Comparison of ENCODE assay signal across 19 cellular contexts in the genomic region with DNA sequence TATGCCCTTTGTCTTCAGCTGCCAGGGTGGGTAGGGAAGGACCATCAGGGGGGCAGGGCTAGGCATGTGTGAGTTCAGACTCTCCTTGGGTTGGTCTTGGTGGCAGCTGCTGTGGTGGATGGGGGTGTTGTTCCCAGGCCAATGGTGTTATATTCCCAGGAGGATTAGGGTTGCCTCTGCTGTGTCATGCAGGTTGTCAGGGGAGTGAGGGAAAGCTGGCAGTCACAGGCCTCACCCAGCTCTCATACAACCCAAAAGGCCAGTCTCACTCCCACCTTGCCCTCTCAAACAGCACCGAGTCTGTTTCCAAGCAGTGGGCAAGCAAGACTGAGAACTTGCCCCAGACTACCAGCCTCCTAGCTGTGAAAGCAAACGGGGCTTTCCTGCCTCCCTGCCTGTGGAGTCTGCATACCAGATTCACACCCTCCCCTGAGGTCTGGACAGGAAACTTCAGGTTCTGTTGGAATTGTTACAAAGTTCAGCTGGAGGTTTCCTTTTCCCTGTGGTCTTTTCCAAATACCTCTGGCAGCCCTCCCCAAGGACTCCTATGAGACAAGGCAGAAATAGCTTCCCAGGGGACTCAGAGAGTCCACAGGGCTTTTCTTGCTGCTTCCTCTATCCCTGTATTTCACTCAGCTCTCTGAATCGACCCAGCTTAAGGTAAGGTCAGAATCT. TPM values are rescaled to one million over a fixed set of nuclear protein-coding genes. Genes with fewer than 3 reads are reported as not detected.
DNase-seq lines count a peak whose midpoint lies in the region; ATAC-seq, FAIRE-seq and TF ChIP-seq lines count a peak whose summit lies in the region.
"Had no signal": no experiment of that assay in that cellular context is flagged by ENCODE, and none has a peak within 500 bp of the region (broad histone marks: within the 10 kb centered on the region; RNA-seq: fewer than 3 reads in every experiment).

No MANE protein-coding gene starts in this region.

- H3K36me3 ChIP-seq in breast epithelium (no peaks in the 10 kb centered on the region), astrocyte (ENCODE audit: insufficient read depth, low read length) (no peaks in the 10 kb centered on the region), keratinocyte (ENCODE audit: control insufficient read depth in 2 of 2, extremely low read depth in 1 of 2, insufficient read depth in 2 of 2, low read length in 2 of 2) (no peaks in the 10 kb centered on the region)
- H3K36me3 ChIP-seq: ovary, upper lobe of right lung had no signal

- H3K4me2 ChIP-seq in astrocyte (ENCODE audit: low read length), result no peak overlapping the region
- H3K4me2 ChIP-seq in keratinocyte (ENCODE audit: control insufficient read depth, extremely low read depth, insufficient read depth, low read depth, low read length), result peak overlapping the region; percentile 56
- H3K4me2 ChIP-seq: hepatocyte had no signal

- H3K4me3 ChIP-seq in breast epithelium, result no peak overlapping the region
- H3K4me3 ChIP-seq in astrocyte (ENCODE audit: insufficient read depth, low read depth, low read length), result no peak overlapping the region
- no peak overlapping the region for H3K4me3 ChIP-seq in keratinocyte (ENCODE audit: control insufficient read depth in 2 of 3, extremely low read depth in 1 of 3, insufficient read depth in 2 of 3, low read depth in 1 of 3, low read length in 3 of 3)
- H3K4me3 ChIP-seq: body of pancreas, hepatocyte, ovary, upper lobe of right lung had no signal

- FAIRE-seq in astrocyte (lab: Jason Lieb, UNC) (no peak), keratinocyte (lab: Jason Lieb, UNC) (peak; percentile 81)

- H3K9me3 ChIP-seq in breast epithelium (no peaks in the 10 kb centered on the region), astrocyte (ENCODE audit: insufficient read depth, low read depth, low read length) (no peaks in the 10 kb centered on the region), keratinocyte (ENCODE audit: control insufficient read depth, low read depth, low read length) (no peaks in the 10 kb centered on the region)
- H3K9me3 ChIP-seq: body of pancreas, ovary, upper lobe of right lung had no signal

- TF ChIP-seq POLR2A in breast epithelium (IDR thresholded peaks at IDR 0.05), result no peak

- H2AFZ ChIP-seq in astrocyte (ENCODE audit: low read depth, low read length) (no peak overlapping the region), keratinocyte (ENCODE audit: control insufficient read depth, low read length) (peak overlapping the region; percentile 94)
- H2AFZ ChIP-seq: hepatocyte had no signal

- H3K27ac Mint-ChIP-seq in MCF 10A (ENCODE audit: low read depth, unreplicated experiment) (peak overlapping the region; percentile 33), astrocyte (ENCODE audit: unreplicated experiment) (peak overlapping the region; percentile 47)
- H3K27ac Mint-ChIP-seq: memory B cell had no signal

- dilution Hi-C loops in keratinocyte (cut with MboI; ENCODE audit: extremely low pct_ligation_motif_present, low sequenced_read_pairs), result no loop called here

- POLR2A ChIA-PET in MCF 10A (lab: Yijun Ruan, JAX), result interaction anchor here (0.6 to 1.3 kb wide), 3 partner anchors 40 to 97 kb away, joined by 3 to 6 read pairs (median 3); no protein-coding TSS in a partner anchor

- peak overlapping the region in 1 of 2 donors; percentile 2 for H3K27ac ChIP-seq in breast epithelium
- no peak overlapping the region for H3K27ac ChIP-seq in astrocyte (ENCODE audit: low read depth, low read length)
- H3K27ac ChIP-seq in keratinocyte (ENCODE audit: control insufficient read depth, insufficient read depth, low read length), result peak overlapping the region; percentile 52
- H3K27ac ChIP-seq: body of pancreas, hepatocyte, ovary, upper lobe of right lung had no signal

- CTCF ChIA-PET in MCF 10A (lab: Yijun Ruan, JAX), result interaction anchor here (0.6 to 2.2 kb wide), 6 partner anchors 16 to 75 kb away, joined by 3 to 13 read pairs (median 4); no protein-coding TSS in a partner anchor

- H3K36me3 Mint-ChIP-seq in MCF 10A (ENCODE audit: insufficient read depth, unreplicated experiment) (no peaks in the 10 kb centered on the region), astrocyte (ENCODE audit: low read depth, unreplicated experiment) (no peaks in the 10 kb centered on the region)
- H3K36me3 Mint-ChIP-seq: memory B cell had no signal

- H3K4me1 ChIP-seq in breast epithelium (no peaks in the 10 kb centered on the region), astrocyte (ENCODE audit: insufficient read depth, low read length) (no peaks in the 10 kb centered on the region), keratinocyte (ENCODE audit: control insufficient read depth, extremely low read depth, insufficient read depth, low read length) (peaks cover 20% of the 10 kb centered on the region)
- H3K4me1 ChIP-seq: body of pancreas, upper lobe of right lung had no signal

- H3K27me3 ChIP-seq in breast epithelium (no peaks in the 10 kb centered on the region), astrocyte (ENCODE audit: insufficient read depth, low read length) (no peaks in the 10 kb centered on the region), keratinocyte (ENCODE audit: control insufficient read depth, extremely low read depth, insufficient read depth, low read length) (no peaks in the 10 kb centered on the region)
- H3K27me3 ChIP-seq: body of pancreas, hepatocyte, ovary, upper lobe of right lung had no signal

- H3K79me2 ChIP-seq in astrocyte (ENCODE audit: insufficient read depth, low read length) (no peaks in the 10 kb centered on the region), keratinocyte (ENCODE audit: control insufficient read depth, insufficient read depth, low read length) (no peaks in the 10 kb centered on the region)
- H3K79me2 ChIP-seq: hepatocyte had no signal

- ATAC-seq in esophagus mucosa, result no peak
- ATAC-seq in HG03139 (IDR thresholded peaks at IDR 0.05; ENCODE audit: unreplicated experiment), result no peak
- ATAC-seq: body of pancreas, upper lobe of right lung had no signal

- no peak for TF ChIP-seq CTCF in MCF 10A (IDR thresholded peaks at IDR 0.05; ENCODE audit: unreplicated experiment)
- TF ChIP-seq CTCF in breast epithelium (IDR thresholded peaks at IDR 0.05), result no peak
- TF ChIP-seq CTCF in astrocyte (IDR thresholded peaks at IDR 0.05; ENCODE audit: insufficient read depth, low read depth, low read length), result no peak
- no peak for TF ChIP-seq CTCF in keratinocyte (optimal IDR thresholded peaks at IDR 0.05 in 1 of 3, IDR thresholded peaks at IDR 0.05 in 1 of 3, conservative IDR thresholded peaks at IDR 0.05 in 1 of 3; ENCODE audit: extremely low read depth in 1 of 3, insufficient read depth in 2 of 3, low read length in 3 of 3)

- peak; percentile 73 for DNase-seq in MCF 10A (ENCODE audit: unreplicated experiment)
- no peak for DNase-seq in breast epithelium (ENCODE audit: low spot score in 2 of 2)
- peak; percentile 15 for DNase-seq in astrocyte (ENCODE audit: low read depth)
- no peak for DNase-seq in keratinocyte (ENCODE audit: low read depth, low spot score)
- no peak for DNase-seq in stimulated activated CD4-positive, alpha-beta T cell treated with anti-CD3 and anti-CD28 coated beads, Interleukin-2, amount 100 ng/mL, for 48 hours
- no peak for DNase-seq in AG08396 (ENCODE audit: low spot score)
- DNase-seq: activated CD4-positive, alpha-beta T cell treated with anti-CD3 and anti-CD28 coated beads for 1 hour; activated T-cell treated with anti-CD3 and anti-CD28 coated beads, Interleukin-2, amount 50 U/mL, for 48 hours; body of pancreas; DMS 273 treated with DMSO at 0.1 percent for 48 hours; GOT3; NCI-H146; ovary; SW 1271; upper lobe of right lung had no signal

- H3K4me1 Mint-ChIP-seq in MCF 10A (ENCODE audit: insufficient read depth, unreplicated experiment) (peaks cover 14% of the 10 kb centered on the region), astrocyte (ENCODE audit: low read depth, unreplicated experiment) (peaks cover 13% of the 10 kb centered on the region)
- H3K4me1 Mint-ChIP-seq: memory B cell had no signal

- intact Hi-C loops in MCF 10A (cut with micrococcal nuclease) (no loop called here), breast epithelium (cut with DNase I; ENCODE audit: low total_unique reads) (no loop called here)

- H3K27me3 Mint-ChIP-seq in MCF 10A (ENCODE audit: insufficient read depth, unreplicated experiment) (no peaks in the 10 kb centered on the region), astrocyte (ENCODE audit: low read depth, unreplicated experiment) (peaks cover 3% of the 10 kb centered on the region)

- no peak overlapping the region for H3K9ac ChIP-seq in astrocyte (ENCODE audit: low read length)
- peak overlapping the region; percentile 33 for H3K9ac ChIP-seq in keratinocyte (ENCODE audit: control insufficient read depth, extremely low read depth, insufficient read depth, low read length)

- BruUV-seq in MCF 10A (replicated peaks; lab: Mats Ljungman, UMichigan), result no TSS peak

- H4K20me1 ChIP-seq in astrocyte (ENCODE audit: insufficient read depth, low read length) (no peaks in the 10 kb centered on the region), keratinocyte (ENCODE audit: control insufficient read depth, extremely low read depth, insufficient read depth, low read length) (no peaks in the 10 kb centered on the region)

- H3K9me3 Mint-ChIP-seq in MCF 10A (ENCODE audit: unreplicated experiment) (peaks cover 8% of the 10 kb centered on the region), astrocyte (ENCODE audit: unreplicated experiment) (peaks cover 11% of the 10 kb centered on the region)

- H3K4me3 Mint-ChIP-seq in MCF 10A (ENCODE audit: unreplicated experiment) (no peak overlapping the region), astrocyte (ENCODE audit: unreplicated experiment) (peak overlapping the region; percentile 27)
- H3K4me3 Mint-ChIP-seq: memory B cell had no signal

- no peaks in the 10 kb centered on the region for H3K9me1 ChIP-seq in keratinocyte (ENCODE audit: control insufficient read depth, extremely low read depth, insufficient read depth, low read length)

RNA-seq across cellular contexts. Expression of a gene that starts 1.4 kb away (rescaled TPM):
- total RNA-seq in MCF 10A (2022), result not detected in 2 replicates
- total RNA-seq in breast epithelium, result under 1 TPM in 1 of 3 donors, not detected in 2; 0.15 TPM
- not detected in 2 replicates for total RNA-seq in astrocyte
- polyA plus RNA-seq in keratinocyte, result 0.25 to 0.39 TPM (median 0.26 TPM) in 3 replicates
- 0.44 TPM for polyA plus RNA-seq in keratinocyte (2011; ENCODE audit: low read depth)
- polyA plus RNA-seq in keratinocyte (2011; cell fraction: cytosol; rRNA removed), result 0.06 and 0.19 TPM in 2 replicates
- 0.52 and 0.70 TPM in 2 replicates for polyA plus RNA-seq in keratinocyte (2011; cell fraction: nucleus; rRNA removed)
- polyA plus RNA-seq in keratinocyte (2012; ENCODE audit: low replicate concordance), result 0.07 and 0.48 TPM in 2 replicates
- polyA minus RNA-seq in keratinocyte, result 0.16 to 0.49 TPM in 2 of 3 replicates, not detected in the other
- not detected for polyA minus RNA-seq in keratinocyte (2011; cell fraction: cytosol; rRNA and poly(A)+ RNA removed)
- polyA minus RNA-seq in keratinocyte (2011; cell fraction: nucleus; rRNA and poly(A)+ RNA removed), result 0.54 TPM in 1 of 2 replicates, not detected in the other
- not detected for total RNA-seq in esophagus mucosa
- total RNA-seq: body of pancreas, upper lobe of right lung had no signal
- polyA plus RNA-seq: hepatocyte, ovary had no signal

Comparison
In these comparisons a context has a peak if more than half of its experiments do, and no peak if none do; other contexts are left out.
1. DNase-seq: peak in MCF 10A (single experiment) and astrocyte (single experiment); none in breast epithelium (0 of 2), keratinocyte (single experiment), stimulated activated CD4-positive, alpha-beta T cell treated with anti-CD3 and anti-CD28 coated beads, Interleukin-2, amount 100 ng/mL, for 48 hours (0 of 2) and AG08396 (single experiment).